Comparison of ENCODE assay signal across 33 cellular contexts in the genomic region with DNA sequence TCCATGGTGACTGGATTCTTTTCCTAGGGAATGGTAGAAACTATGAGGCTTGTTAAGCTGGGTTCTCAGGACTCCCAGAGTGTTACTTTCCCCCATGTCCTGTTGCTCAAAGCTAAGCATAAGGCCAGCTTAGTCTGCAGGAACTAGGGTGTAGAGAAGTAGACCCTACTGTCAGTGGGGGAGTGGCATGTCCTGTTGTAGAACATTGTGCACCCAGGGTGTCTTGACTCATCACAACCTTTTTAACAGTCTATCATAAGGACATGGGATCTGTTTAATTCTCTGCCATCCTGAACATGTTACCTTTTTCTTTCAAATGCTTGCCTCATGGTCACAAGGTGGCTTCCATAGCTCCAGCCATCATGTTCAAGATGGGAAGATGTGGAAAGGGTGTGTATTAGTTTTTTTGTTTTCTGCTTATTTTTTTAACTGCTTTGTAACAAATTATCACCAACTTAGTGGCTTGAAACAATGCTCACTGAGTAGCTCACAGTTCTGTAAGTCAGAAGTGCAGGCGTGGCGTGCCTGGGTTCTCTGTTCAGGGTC.
"Had no signal": no experiment of that assay in that cellular context is flagged by ENCODE, and none has a peak within 500 bp of the region (broad histone marks: within the 10 kb centered on the region; RNA-seq: fewer than 3 reads in every experiment).

No MANE protein-coding gene starts in this region.

- H3K9ac ChIP-seq: neural progenitor cell, parathyroid adenoma had no signal

- H3K27ac ChIP-seq: left lung, lower lobe of right lung, neural progenitor cell, neutrophil, parathyroid adenoma, sigmoid colon, stomach, suprapubic skin, thoracic aorta, tibial artery, upper lobe of right lung had no signal

- H3K27me3 ChIP-seq: heart left ventricle, left lung, neural progenitor cell, neutrophil, sigmoid colon, stomach, suprapubic skin, tibial artery, upper lobe of right lung had no signal

- H3K79me2 ChIP-seq: parathyroid adenoma had no signal

- H3K36me3 ChIP-seq: neural progenitor cell, neutrophil, thoracic aorta, upper lobe of right lung had no signal

- H3K4me2 ChIP-seq: neural progenitor cell, smooth muscle cell had no signal

- DNase-seq: hypothalamus; immature natural killer cell; kidney; left colon; left lung; lower lobe of right lung; mammary epithelial cell; mesenchymal stem cell; naive B cell; natural killer cell; nephron progenitor cell; occipital lobe; right cardiac atrium; sigmoid colon; stimulated activated CD4-positive, alpha-beta T cell treated with anti-CD3 and anti-CD28 coated beads, Interleukin-1b, Interleukin-23, amount 100 ng/mL, for 48 hours; stimulated activated CD4-positive, alpha-beta T cell treated with anti-CD3 and anti-CD28 coated beads, Interleukin-2, amount 100 ng/mL, for 48 hours; stimulated activated CD4-positive, alpha-beta T cell treated with anti-CD3 and anti-CD28 coated beads, Interleukin-4, amount 100 ng/mL, for 4 hours; stimulated activated CD8-positive, alpha-beta memory T cell treated with anti-CD3 and anti-CD28 coated beads, Interleukin-4, amount 100 ng/mL, for 48 hours; stimulated activated naive CD8-positive, alpha-beta T cell treated with anti-CD3 and anti-CD28 coated beads, Interleukin-15, Interleukin-2, amounts not matched to agents 100 U/mL and 50 U/mL, for 24 hours; stomach; tibial artery; trophoblast cell; upper lobe of right lung had no signal

- H3K9me3 ChIP-seq: neutrophil, upper lobe of right lung had no signal

- H3K4me1 ChIP-seq: lower lobe of right lung, neural progenitor cell, parathyroid adenoma, sigmoid colon, suprapubic skin, tibial artery, upper lobe of right lung had no signal

- FAIRE-seq: islet of Langerhans, kidney, urothelium cell line had no signal

- ATAC-seq: heart left ventricle; left colon; left lung; lower lobe of right lung; natural killer cell; right cardiac atrium; stimulated activated memory B cell treated with anti-CD40 and anti-IgM and Interleukin-4, amounts not matched to agents 10 μg/mL and 1 μg/mL and 100 μg/mL, for 72 hours; stimulated activated naive CD8-positive, alpha-beta T cell treated with anti-CD3 and anti-CD28 coated beads, Interleukin-15, Interleukin-2, amounts not matched to agents 100 U/mL and 50 U/mL, for 24 hours; upper lobe of right lung had no signal

- H3K4me3 ChIP-seq: heart left ventricle, left lung, lower lobe of right lung, neural progenitor cell, sigmoid colon, smooth muscle cell, stomach, suprapubic skin, thoracic aorta, tibial artery, upper lobe of right lung had no signal

- H2AFZ ChIP-seq: neural progenitor cell, parathyroid adenoma had no signal
